ENCODE assay signal across 8 cellular contexts in genomic region chr19:39824143-39825092, GRCh38. TPM values are rescaled to one million over a fixed set of nuclear protein-coding genes. Genes with fewer than 3 reads are reported as not detected.
DNase-seq lines count a peak whose midpoint lies in the region; ATAC-seq, FAIRE-seq and TF ChIP-seq lines count a peak whose summit lies in the region.

No MANE protein-coding gene starts in this region.

- peak; percentile 97 for DNase-seq in NCI-H2107 treated with DMSO at 0.1 percent for 48 hours (lab: John Stamatoyannopoulos, UW; ENCODE audit: unreplicated experiment)
- peak; percentile 79 for DNase-seq in kidney epithelial cell (ENCODE audit: low read depth)
- DNase-seq in stimulated activated CD4-positive, alpha-beta T cell treated with anti-CD3 and anti-CD28 coated beads, Interleukin-15, amount 100 ng/mL, for 1 hour (ENCODE audit: low read depth in 1 of 2, low spot score in 1 of 2), result peak; percentile 63 to 74
- DNase-seq in urothelium cell line (ENCODE audit: low spot score), result no peak

- peak overlapping the region; percentile 42 for H3K27ac ChIP-seq in cingulate gyrus (ENCODE audit: low read depth, low read length)

- H3K4me3 ChIP-seq in kidney epithelial cell (ENCODE audit: low read depth, low read length), result peak overlapping the region; percentile 71

- FAIRE-seq in urothelium cell line (lab: Jason Lieb, UNC), result no peak

- H3K27me3 ChIP-seq in kidney epithelial cell (ENCODE audit: control insufficient read depth, insufficient read depth, low read length), result no peaks in the 10 kb centered on the region

- peaks cover 1% of the 10 kb centered on the region for H3K36me3 ChIP-seq in kidney epithelial cell (ENCODE audit: control insufficient read depth, insufficient read depth, low read length)

- no peak for TF ChIP-seq CTCF in kidney epithelial cell (IDR thresholded peaks at IDR 0.05; ENCODE audit: insufficient read depth, low read length, poor library complexity, severe bottlenecking)

- ATAC-seq in GM18502 (IDR thresholded peaks at IDR 0.05; ENCODE audit: poor library complexity, unreplicated experiment) (peak; percentile 89), HG02885 (IDR thresholded peaks at IDR 0.05; ENCODE audit: poor library complexity, unreplicated experiment) (peak; percentile 94)
- ATAC-seq in activated CD4-positive, CD25-positive, alpha-beta regulatory T cell treated with anti-CD3 and anti-CD28 coated beads, Interleukin-2, amount 50 U/mL, for 24 hours, result peak; percentile 99

RNA-seq across cellular contexts. Expression of gene DYRK1B, which starts 9.5 kb away (rescaled TPM):
- total RNA-seq in kidney epithelial cell, result 19.3 and 26.6 TPM in 2 replicates

RNA-seq across cellular contexts. Expression of gene FBL, which starts 21.8 kb away (rescaled TPM):
- total RNA-seq in kidney epithelial cell, result 162 and 224 TPM in 2 replicates

RNA-seq across cellular contexts. Expression of gene LEUTX, which starts 45.8 kb away (rescaled TPM):
- not detected in 2 replicates for total RNA-seq in kidney epithelial cell
